ENCODE assay signal across 1 cellular context in the genomic region with DNA sequence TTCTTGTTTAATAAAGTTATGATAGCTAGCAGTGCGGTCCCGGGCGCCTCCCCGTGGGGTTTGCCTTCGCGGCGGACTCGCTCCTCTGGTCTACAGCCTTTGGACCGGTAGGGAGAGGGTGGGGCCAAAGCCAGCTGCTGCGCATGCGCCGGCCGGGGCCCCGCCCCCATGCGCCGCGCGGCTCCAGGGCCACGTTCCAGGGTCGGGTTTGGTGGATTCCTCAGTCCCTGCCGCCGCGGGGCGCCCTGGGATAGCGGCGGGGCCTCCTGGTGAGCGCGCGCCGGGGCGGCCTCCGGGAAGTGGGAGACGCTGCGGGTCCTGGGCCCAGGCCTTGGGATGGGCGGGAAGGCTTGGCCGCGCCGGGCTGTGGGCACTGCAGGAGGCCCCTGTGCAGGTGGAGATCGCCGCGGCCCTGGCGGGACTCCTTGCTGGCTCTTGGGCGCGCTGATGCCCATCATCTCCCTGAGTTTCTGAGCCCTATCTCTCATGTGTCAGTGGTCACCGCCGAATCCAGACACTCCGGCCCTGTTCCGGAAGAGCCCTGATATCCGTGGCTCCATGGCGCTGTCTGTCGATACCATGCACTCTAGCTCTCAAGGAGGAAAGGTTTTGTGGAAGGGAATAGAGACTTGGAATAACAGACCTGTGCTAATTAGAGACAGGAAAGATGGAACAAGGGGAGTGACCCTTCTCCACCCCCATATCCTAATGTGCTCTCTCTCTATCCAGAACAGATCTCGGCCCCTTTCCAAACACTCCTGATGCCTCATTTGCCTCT.
A peak's percentile ranks its signal among the peaks of the same experiment; 100 is the strongest.
TF ChIP-seq lines count a peak whose summit lies in the region.

Gene VARS2, plus strand, starts transcription at position 163 of the 778 bp plus-strand sequence. Its CDS starts 599 bp downstream, at position 762.

TF ChIP-seq in HEK293, 187 proteins besides CTCF, POLR2A, EP300 and RAD21 (continued from another document and continues in another):
- TF ChIP-seq PRDM2 (tag by site-specific recombination; IDR thresholded peaks at IDR 0.05; ENCODE audit: borderline replicate concordance), result no peak
- TF ChIP-seq, protein P1, sequence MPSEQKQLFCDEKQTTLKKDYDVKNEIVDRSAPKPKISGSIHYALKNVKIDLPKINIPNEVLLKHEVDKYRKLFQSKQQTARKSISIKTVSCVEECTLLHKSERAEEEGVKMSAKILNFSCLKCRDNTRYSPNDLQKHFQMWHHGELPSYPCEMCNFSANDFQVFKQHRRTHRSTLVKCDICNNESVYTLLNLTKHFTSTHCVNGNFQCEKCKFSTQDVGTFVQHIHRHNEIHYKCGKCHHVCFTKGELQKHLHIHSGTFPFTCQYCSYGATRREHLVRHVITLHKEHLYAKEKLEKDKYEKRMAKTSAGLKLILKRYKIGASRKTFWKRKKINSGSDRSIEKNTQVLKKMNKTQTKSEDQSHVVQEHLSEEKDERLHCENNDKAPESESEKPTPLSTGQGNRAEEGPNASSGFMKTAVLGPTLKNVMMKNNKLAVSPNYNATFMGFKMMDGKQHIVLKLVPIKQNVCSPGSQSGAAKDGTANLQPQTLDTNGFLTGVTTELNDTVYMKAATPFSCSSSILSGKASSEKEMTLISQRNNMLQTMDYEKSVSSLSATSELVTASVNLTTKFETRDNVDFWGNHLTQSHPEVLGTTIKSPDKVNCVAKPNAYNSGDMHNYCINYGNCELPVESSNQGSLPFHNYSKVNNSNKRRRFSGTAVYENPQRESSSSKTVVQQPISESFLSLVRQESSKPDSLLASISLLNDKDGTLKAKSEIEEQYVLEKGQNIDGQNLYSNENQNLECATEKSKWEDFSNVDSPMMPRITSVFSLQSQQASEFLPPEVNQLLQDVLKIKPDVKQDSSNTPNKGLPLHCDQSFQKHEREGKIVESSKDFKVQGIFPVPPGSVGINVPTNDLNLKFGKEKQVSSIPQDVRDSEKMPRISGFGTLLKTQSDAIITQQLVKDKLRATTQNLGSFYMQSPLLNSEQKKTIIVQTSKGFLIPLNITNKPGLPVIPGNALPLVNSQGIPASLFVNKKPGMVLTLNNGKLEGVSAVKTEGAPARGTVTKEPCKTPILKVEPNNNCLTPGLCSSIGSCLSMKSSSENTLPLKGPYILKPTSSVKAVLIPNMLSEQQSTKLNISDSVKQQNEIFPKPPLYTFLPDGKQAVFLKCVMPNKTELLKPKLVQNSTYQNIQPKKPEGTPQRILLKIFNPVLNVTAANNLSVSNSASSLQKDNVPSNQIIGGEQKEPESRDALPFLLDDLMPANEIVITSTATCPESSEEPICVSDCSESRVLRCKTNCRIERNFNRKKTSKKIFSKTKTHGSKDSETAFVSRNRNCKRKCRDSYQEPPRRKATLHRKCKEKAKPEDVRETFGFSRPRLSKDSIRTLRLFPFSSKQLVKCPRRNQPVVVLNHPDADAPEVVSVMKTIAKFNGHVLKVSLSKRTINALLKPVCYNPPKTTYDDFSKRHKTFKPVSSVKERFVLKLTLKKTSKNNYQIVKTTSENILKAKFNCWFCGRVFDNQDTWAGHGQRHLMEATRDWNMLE (tag by site-specific recombination; conservative IDR thresholded peaks at IDR 0.05; ENCODE audit: low read depth), result no peak
- TF ChIP-seq ZNF416 (tag by site-specific recombination; IDR thresholded peaks at IDR 0.05), result no peak
- no peak for TF ChIP-seq ZNF341 (tag by site-specific recombination; IDR thresholded peaks at IDR 0.05; ENCODE audit: low read depth)
- TF ChIP-seq ZNF776 (tag by site-specific recombination; IDR thresholded peaks at IDR 0.05; ENCODE audit: borderline replicate concordance), result no peak
- no peak for TF ChIP-seq ZFP41 (tag by site-specific recombination; IDR thresholded peaks at IDR 0.05; ENCODE audit: borderline replicate concordance)
- TF ChIP-seq ZIC2 (tag by site-specific recombination; IDR thresholded peaks at IDR 0.05), result peak; percentile 94
- peak; percentile 93 for TF ChIP-seq ZNF600 (tag by site-specific recombination; IDR thresholded peaks at IDR 0.05)
- no peak for TF ChIP-seq SCRT1 (tag by site-specific recombination; IDR thresholded peaks at IDR 0.05; ENCODE audit: borderline replicate concordance)
- no peak for TF ChIP-seq WT1 (tag by site-specific recombination; IDR thresholded peaks at IDR 0.05)
- TF ChIP-seq ZNF449 (tag by site-specific recombination; IDR thresholded peaks at IDR 0.05), result peak; percentile 34; the same call in 1 of the 2 replicates
- TF ChIP-seq ZFP3 (tag by site-specific recombination; IDR thresholded peaks at IDR 0.05; ENCODE audit: low read depth), result no peak
- TF ChIP-seq ZNF211 (tag by site-specific recombination; IDR thresholded peaks at IDR 0.05; ENCODE audit: low read depth), result no peak
- TF ChIP-seq SP2 (tag by site-specific recombination; IDR thresholded peaks at IDR 0.05), result peak; percentile 61; the same call in 1 of the 2 replicates
- TF ChIP-seq ZNF660 (tag by site-specific recombination; IDR thresholded peaks at IDR 0.05), result peak; percentile 81
- TF ChIP-seq GLIS2 (tag by site-specific recombination; IDR thresholded peaks at IDR 0.05), result peak; percentile 81
- TF ChIP-seq AEBP2 (tag by site-specific recombination; IDR thresholded peaks at IDR 0.05; ENCODE audit: borderline replicate concordance), result no peak
- TF ChIP-seq INSM2 (tag by site-specific recombination; IDR thresholded peaks at IDR 0.05), result peak; percentile 53; the same call in 1 of the 2 replicates
- no peak for TF ChIP-seq ZNF148 (tag by site-specific recombination; IDR thresholded peaks at IDR 0.05; ENCODE audit: borderline replicate concordance)
- TF ChIP-seq ZNF350 (tag by site-specific recombination; IDR thresholded peaks at IDR 0.05), result no peak
- TF ChIP-seq MYNN (tag by site-specific recombination; IDR thresholded peaks at IDR 0.05; ENCODE audit: borderline replicate concordance), result no peak
- TF ChIP-seq ZNF626 (tag by site-specific recombination; IDR thresholded peaks at IDR 0.05), result no peak
- TF ChIP-seq ZNF366 (tag by site-specific recombination; conservative IDR thresholded peaks at IDR 0.05), result no peak
- no peak for TF ChIP-seq ZNF645 (tag by site-specific recombination; IDR thresholded peaks at IDR 0.05)
- TF ChIP-seq, protein P2, sequence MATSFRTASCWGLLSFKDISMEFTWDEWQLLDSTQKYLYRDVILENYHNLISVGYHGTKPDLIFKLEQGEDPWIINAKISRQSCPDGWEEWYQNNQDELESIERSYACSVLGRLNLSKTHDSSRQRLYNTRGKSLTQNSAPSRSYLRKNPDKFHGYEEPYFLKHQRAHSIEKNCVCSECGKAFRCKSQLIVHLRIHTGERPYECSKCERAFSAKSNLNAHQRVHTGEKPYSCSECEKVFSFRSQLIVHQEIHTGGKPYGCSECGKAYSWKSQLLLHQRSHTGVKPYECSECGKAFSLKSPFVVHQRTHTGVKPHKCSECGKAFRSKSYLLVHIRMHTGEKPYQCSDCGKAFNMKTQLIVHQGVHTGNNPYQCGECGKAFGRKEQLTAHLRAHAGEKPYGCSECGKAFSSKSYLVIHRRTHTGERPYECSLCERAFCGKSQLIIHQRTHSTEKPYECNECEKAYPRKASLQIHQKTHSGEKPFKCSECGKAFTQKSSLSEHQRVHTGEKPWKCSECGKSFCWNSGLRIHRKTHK (tag by site-specific recombination; IDR thresholded peaks at IDR 0.05), result no peak
